ENCODE assay signal across 8 cellular contexts in the genomic region with DNA sequence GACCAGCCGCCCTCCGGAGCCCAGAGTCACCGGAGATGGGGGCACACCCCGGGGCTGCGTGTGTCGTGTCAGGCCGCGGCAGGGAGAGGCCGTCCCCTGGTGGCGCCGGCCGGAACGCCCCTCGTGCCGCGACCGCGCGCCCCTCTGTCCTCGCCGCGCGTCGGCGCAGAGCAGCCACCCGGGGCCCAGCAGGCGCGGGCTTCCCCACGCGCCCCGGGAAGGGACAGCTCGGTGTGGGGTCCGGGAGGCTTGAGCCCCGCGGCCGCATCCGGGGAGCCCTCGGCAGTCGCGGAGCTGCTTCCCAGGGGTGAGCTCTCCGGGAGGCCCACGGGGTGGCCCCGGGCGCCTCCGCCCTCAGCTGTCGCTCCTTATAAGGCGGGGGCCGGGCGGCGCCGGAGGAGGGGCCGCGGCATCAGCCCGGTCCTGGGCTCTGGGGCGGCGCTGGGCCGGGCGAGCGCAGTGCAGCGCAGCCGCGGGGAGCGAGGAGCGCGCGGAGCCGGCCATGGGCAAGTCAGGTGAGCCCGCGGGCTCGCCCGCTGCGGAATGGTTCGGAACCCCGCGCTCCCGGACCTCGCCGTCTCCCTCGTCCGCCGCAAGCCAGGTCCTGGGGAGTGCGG. TPM values are rescaled to one million over a fixed set of nuclear protein-coding genes. Genes with fewer than 3 reads are reported as not detected.
DNase-seq lines count a peak whose midpoint lies in the region; ATAC-seq and TF ChIP-seq lines count a peak whose summit lies in the region.

A gene with protein sequence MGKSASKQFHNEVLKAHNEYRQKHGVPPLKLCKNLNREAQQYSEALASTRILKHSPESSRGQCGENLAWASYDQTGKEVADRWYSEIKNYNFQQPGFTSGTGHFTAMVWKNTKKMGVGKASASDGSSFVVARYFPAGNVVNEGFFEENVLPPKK (plus strand): TSS at position 457 of the 617 bp plus-strand sequence. CDS start 46 bp downstream, at position 503.

- H3K9me3 ChIP-seq in mucosa of descending colon = no peaks in the 10 kb centered on the region

- peak; percentile 47 for TF ChIP-seq POLR2A in GM18526 (IDR thresholded peaks at IDR 0.05; ENCODE audit: extremely low read depth, insufficient read length)

- H3K36me3 ChIP-seq in mucosa of descending colon (ENCODE audit: low read depth) = no peaks in the 10 kb centered on the region

- intact Hi-C loops in mucosa of descending colon (cut with DNase I, micrococcal nuclease) = no loop called here

- DNase-seq in AG08396 (ENCODE audit: low spot score) = peak; percentile 96
- peak; percentile 82 to 91 for DNase-seq in NOMO-1 (lab: John Stamatoyannopoulos, UW; ENCODE audit: unreplicated experiment in 2 of 2)
- peak; percentile 87 for DNase-seq in activated CD8-positive, alpha-beta memory T cell treated with anti-CD3 and anti-CD28 coated beads, Interleukin-2, amount 50 U/mL, for 48 hours
- peak; percentile 75 for DNase-seq in epithelial cell of esophagus (ENCODE audit: low read depth)
- DNase-seq in mucosa of descending colon = peak; percentile 85 to 92 (median 91)
- DNase-seq in stimulated activated CD8-positive, alpha-beta memory T cell treated with anti-CD3 and anti-CD28 coated beads, Interleukin-2, amount 100 ng/mL, for 48 hours (ENCODE audit: low read depth in 2 of 2) = peak; percentile 67 to 68

- ATAC-seq in HG03064 (IDR thresholded peaks at IDR 0.05; ENCODE audit: low read depth, unreplicated experiment) (peak; percentile 92), mucosa of descending colon (peak; percentile 96)

- TF ChIP-seq CTCF in epithelial cell of esophagus (IDR thresholded peaks at IDR 0.05; ENCODE audit: insufficient read depth, low read depth, low read length, missing control alignments) = no peak
- TF ChIP-seq CTCF in mucosa of descending colon (IDR thresholded peaks at IDR 0.05) = peak; percentile 8

- H3K4me3 ChIP-seq in epithelial cell of esophagus (ENCODE audit: low read length) = peak within 1 kb of the TSS; percentile 45
- peak within 1 kb of the TSS; percentile 51 for H3K4me3 ChIP-seq in mucosa of descending colon

- peaks cover 18% of the 10 kb centered on the region for H3K4me1 ChIP-seq in mucosa of descending colon (ENCODE audit: low read depth)

RNA-seq across cellular contexts. Expression of the gene that starts here (rescaled TPM):
- 10 to 100 TPM; 28.1 to 58.4 (median 37.5) TPM for total RNA-seq in mucosa of descending colon

Comparison
In these comparisons a context has a peak if more than half of its experiments do, and no peak if none do; other contexts are left out.
1. Peak in every context shown above with its lines: DNase-seq, ATAC-seq and H3K4me3 ChIP-seq.